17 cellular contexts compared by ENCODE assay signal in the genomic region with DNA sequence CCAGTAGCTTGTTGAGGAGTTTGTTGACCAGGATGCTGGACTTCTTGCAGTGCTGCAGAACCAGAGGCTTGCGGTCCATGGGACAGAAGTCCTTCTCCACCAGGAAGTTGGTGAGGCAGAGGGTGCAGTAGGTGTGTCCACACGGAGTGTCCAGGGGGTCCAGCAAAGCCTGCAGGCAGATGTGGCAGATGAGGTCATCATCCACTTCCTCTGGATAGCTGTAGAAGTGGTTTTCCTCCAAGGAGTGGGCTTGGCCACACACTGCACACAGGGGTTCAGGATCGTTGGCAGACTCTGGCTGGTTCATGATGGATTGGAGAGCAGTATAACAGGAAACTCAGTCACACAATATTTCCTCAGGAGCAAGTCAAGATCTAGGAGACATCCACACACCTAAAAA. TPM values are rescaled to one million over a fixed set of nuclear protein-coding genes. Genes with fewer than 3 reads are reported as not detected.
"Had no signal": no experiment of that assay in that cellular context is flagged by ENCODE, and none has a peak within 500 bp of the region (broad histone marks: within the 10 kb centered on the region; RNA-seq: fewer than 3 reads in every experiment).

No MANE protein-coding gene starts in this region.

- H3K27ac Mint-ChIP-seq: activated B cell treated with CpG ODN at 0.5 μM for 24 hours; activated naive CD8-positive, alpha-beta T cell treated with anti-CD3 and anti-CD28 coated beads, Interleukin-2, amount 10 ng/mL, durations not matched to agents 7 days and 5 days; activated T-helper 1 cell treated with anti-CD3 and anti-CD28 coated beads, Interleukin-12 subunit alpha, Interleukin-12 subunit beta, Interleukin-2, Interleukin-4 antibody, amounts not matched to agents 30 ng/mL and 10 ng/mL and 1 ng/mL, durations not matched to agents 14 hours and 24 hours and 36 hours; natural killer cell had no signal

- H3K4me1 Mint-ChIP-seq: activated B cell treated with CpG ODN at 0.5 μM for 24 hours; activated naive CD8-positive, alpha-beta T cell treated with anti-CD3 and anti-CD28 coated beads, Interleukin-2, amount 10 ng/mL, durations not matched to agents 7 days and 5 days; natural killer cell had no signal

- FAIRE-seq: TTC549 had no signal

- H3K27me3 ChIP-seq: transverse colon had no signal

- H3K9me3 ChIP-seq: transverse colon had no signal

- H3K36me3 Mint-ChIP-seq: activated naive CD8-positive, alpha-beta T cell treated with anti-CD3 and anti-CD28 coated beads, Interleukin-2, amount 10 ng/mL, durations not matched to agents 7 days and 5 days; natural killer cell had no signal

- DNase-seq: activated B cell treated with CpG ODN at 0.5 μM for 24 hours; activated CD4-positive, alpha-beta T cell treated with anti-CD3 and anti-CD28 coated beads, Interleukin-2, amount 50 U/mL, for 1 hour; activated CD8-positive, alpha-beta memory T cell treated with anti-CD3 and anti-CD28 coated beads for 24 hours; activated naive CD8-positive, alpha-beta T cell treated with anti-CD3 and anti-CD28 coated beads, Interleukin-2, amount 10 ng/mL, durations not matched to agents 7 days and 5 days; cortex of kidney; effector CD8-positive, alpha-beta T cell; foreskin melanocyte; head of caudate nucleus; kidney glomerular epithelial cell; mesendoderm; natural killer cell; stimulated activated CD4-positive, alpha-beta T cell treated with anti-CD3 and anti-CD28 coated beads, Interleukin-4, amount 100 ng/mL, for 24 hours; stimulated activated naive CD4-positive, alpha-beta T cell treated with Interleukin-2 at 50 U/mL for 16 hours; substantia nigra; transverse colon had no signal

- H3K9me3 Mint-ChIP-seq: activated B cell treated with CpG ODN at 0.5 μM for 24 hours; activated T-helper 1 cell treated with anti-CD3 and anti-CD28 coated beads, Interleukin-12 subunit alpha, Interleukin-12 subunit beta, Interleukin-2, Interleukin-4 antibody, amounts not matched to agents 30 ng/mL and 10 ng/mL and 1 ng/mL, durations not matched to agents 14 hours and 24 hours and 36 hours had no signal

- H3K27ac ChIP-seq: transverse colon had no signal

- H3K36me3 ChIP-seq: transverse colon had no signal

- H3K4me3 ChIP-seq: transverse colon had no signal

- ATAC-seq: natural killer cell had no signal

- H3K4me3 Mint-ChIP-seq: activated B cell treated with CpG ODN at 0.5 μM for 24 hours; activated naive CD8-positive, alpha-beta T cell treated with anti-CD3 and anti-CD28 coated beads, Interleukin-2, amount 10 ng/mL, durations not matched to agents 7 days and 5 days; activated T-helper 1 cell treated with anti-CD3 and anti-CD28 coated beads, Interleukin-12 subunit alpha, Interleukin-12 subunit beta, Interleukin-2, Interleukin-4 antibody, amounts not matched to agents 30 ng/mL and 10 ng/mL and 1 ng/mL, durations not matched to agents 14 hours and 24 hours and 36 hours; natural killer cell had no signal

RNA-seq across cellular contexts. Expression of a gene that starts 17.6 kb away (rescaled TPM):
- total RNA-seq: activated B cell treated with CpG ODN at 0.5 μM for 24 hours; activated naive CD8-positive, alpha-beta T cell treated with anti-CD3 and anti-CD28 coated beads, Interleukin-2, amount 10 ng/mL, durations not matched to agents 7 days and 5 days; activated T-helper 1 cell treated with anti-CD3 and anti-CD28 coated beads, Interleukin-12 subunit alpha, Interleukin-12 subunit beta, Interleukin-2, Interleukin-4 antibody, amounts not matched to agents 30 ng/mL and 10 ng/mL and 1 ng/mL, durations not matched to agents 14 hours and 24 hours and 36 hours; natural killer cell had no signal
